Comparison of ENCODE assay signal across 8 cellular contexts in genomic region chr7:101362334-101363195, GRCh38. TPM values are rescaled to one million over a fixed set of nuclear protein-coding genes. Genes with fewer than 3 reads are reported as not detected.
DNase-seq lines count a peak whose midpoint lies in the region; ATAC-seq and TF ChIP-seq lines count a peak whose summit lies in the region.

Gene COL26A1 (plus strand): TSS chr7:101362875. CDS start chr7:101363033, 158 bp downstream.

- H3K36me3 ChIP-seq in left lung: no peaks in the 10 kb centered on the region

- peak within 1 kb of the TSS; percentile 13 for H3K4me3 Mint-ChIP-seq in stimulated activated naive CD8-positive, alpha-beta T cell treated with anti-CD3 and anti-CD28 coated beads, Interleukin-15, Interleukin-2, amounts not matched to agents 100 ng/mL and 50 ng/mL, for 24 hours

- peak within 1 kb of the TSS; percentile 23 to 42 for H3K4me3 ChIP-seq in left lung

- peaks cover 18% of the 10 kb centered on the region for H3K27me3 Mint-ChIP-seq in stimulated activated naive CD8-positive, alpha-beta T cell treated with anti-CD3 and anti-CD28 coated beads, Interleukin-15, Interleukin-2, amounts not matched to agents 100 ng/mL and 50 ng/mL, for 24 hours

- H3K27me3 ChIP-seq in left lung: peaks cover 14 to 65% of the 10 kb centered on the region in 2 donors

- no peaks in the 10 kb centered on the region for H3K9me3 Mint-ChIP-seq in stimulated activated naive CD8-positive, alpha-beta T cell treated with anti-CD3 and anti-CD28 coated beads, Interleukin-15, Interleukin-2, amounts not matched to agents 100 ng/mL and 50 ng/mL, for 24 hours

- no peak within 1 kb of the TSS for H3K27ac Mint-ChIP-seq in stimulated activated naive CD8-positive, alpha-beta T cell treated with anti-CD3 and anti-CD28 coated beads, Interleukin-15, Interleukin-2, amounts not matched to agents 100 ng/mL and 50 ng/mL, for 24 hours

- peaks cover 10% of the 10 kb centered on the region for H3K4me1 Mint-ChIP-seq in stimulated activated naive CD8-positive, alpha-beta T cell treated with anti-CD3 and anti-CD28 coated beads, Interleukin-15, Interleukin-2, amounts not matched to agents 100 ng/mL and 50 ng/mL, for 24 hours (ENCODE audit: low read depth)

- ATAC-seq in left lung (peak; percentile 73), GM21423 (IDR thresholded peaks at IDR 0.05; ENCODE audit: unreplicated experiment) (no peak), HG02885 (IDR thresholded peaks at IDR 0.05; ENCODE audit: poor library complexity, unreplicated experiment) (no peak), GM21529 (IDR thresholded peaks at IDR 0.05; ENCODE audit: unreplicated experiment) (no peak)

- H3K9me3 ChIP-seq in left lung: no peaks in the 10 kb centered on the region

- intact Hi-C loops in left lung (cut with DNase I): no loop called here

- TF ChIP-seq CTCF in left lung (IDR thresholded peaks at IDR 0.05): no peak

- no peaks in the 10 kb centered on the region for H3K36me3 Mint-ChIP-seq in stimulated activated naive CD8-positive, alpha-beta T cell treated with anti-CD3 and anti-CD28 coated beads, Interleukin-15, Interleukin-2, amounts not matched to agents 100 ng/mL and 50 ng/mL, for 24 hours (ENCODE audit: low read depth)

- DNase-seq in D341Med (ENCODE audit: low spot score) (peak; percentile 75), NCI-H146 treated with DMSO at 0.1 percent for 48 hours (lab: John Stamatoyannopoulos, UW; ENCODE audit: unreplicated experiment) (peak; percentile 23), cerebellum (ENCODE audit: low spot score) (peak; percentile 45), left lung (peak in 1 of 2 donors; percentile 79)

- H3K27ac ChIP-seq in left lung: no peak within 1 kb of the TSS

- peaks cover 8 to 18% of the 10 kb centered on the region in 2 donors for H3K4me1 ChIP-seq in left lung

RNA-seq across cellular contexts. Expression of gene COL26A1, which starts in this region (rescaled TPM):
- total RNA-seq in cerebellum: 16.3 TPM
- total RNA-seq in left lung: under 1 TPM in 1 of 2 donors, not detected in 1; 0.76 TPM

Comparison
In these comparisons a context has a peak if more than half of its experiments do, and no peak if none do; other contexts are left out.
1. Peak in ATAC-seq and H3K4me3 ChIP-seq in left lung; RNA of the gene not detected or under 1 TPM.